23 cellular contexts compared by ENCODE assay signal in genomic region chr1:57300186-57300585, GRCh38.
"Had no signal": no experiment of that assay in that cellular context is flagged by ENCODE, and none has a peak within 500 bp of the region (broad histone marks: within the 10 kb centered on the region; RNA-seq: fewer than 3 reads in every experiment).

No MANE protein-coding gene starts in this region.

- H3K4me1 Mint-ChIP-seq: nephron had no signal

- H3K27me3 ChIP-seq: left lung, neural progenitor cell, right lobe of liver, stomach, thyroid gland, vagina had no signal

- H3K36me3 ChIP-seq: left lung, neural progenitor cell, right lobe of liver, stomach, thyroid gland, vagina had no signal

- H3K36me3 Mint-ChIP-seq: neural progenitor cell; stimulated activated effector memory CD8-positive, alpha-beta T cell treated with anti-CD3 and anti-CD28 coated beads, Interleukin-12 subunit alpha, Interleukin-12 subunit beta, amount 100 ng/mL, for 72 hours had no signal

- DNase-seq: dorsolateral prefrontal cortex; effector CD4-positive, alpha-beta T cell; kidney; left cardiac atrium; left lung; mesenchymal stem cell; midbrain; naive thymus-derived CD4-positive, alpha-beta T cell; right lobe of liver; stimulated activated CD4-positive, alpha-beta T cell treated with anti-CD3 and anti-CD28 coated beads, Interleukin-12 subunit alpha, Interleukin-12 subunit beta, amount 100 ng/mL, for 4 hours; stimulated activated CD4-positive, alpha-beta T cell treated with anti-CD3 and anti-CD28 coated beads, Interleukin-2, amount 100 ng/mL, for 24 hours; stimulated activated CD4-positive, alpha-beta T cell treated with anti-CD3 and anti-CD28 coated beads, Interleukin-4, amount 100 ng/mL, for 24 hours; stimulated activated naive CD4-positive, alpha-beta T cell treated with Interleukin-2 at 50 U/mL for 16 hours; stomach; thyroid gland; trophoblast cell had no signal

- H3K4me3 ChIP-seq: dorsolateral prefrontal cortex, left lung, neural progenitor cell, right lobe of liver, smooth muscle cell, stomach, thyroid gland, vagina had no signal

- H3K4me1 ChIP-seq: left lung, parathyroid adenoma, right lobe of liver, stomach, thyroid gland, vagina had no signal

- H3K27ac ChIP-seq: dorsolateral prefrontal cortex, left lung, neural progenitor cell, parathyroid adenoma, right lobe of liver, stomach, thyroid gland, vagina had no signal

- ATAC-seq: left lung; naive thymus-derived CD4-positive, alpha-beta T cell; right lobe of liver; stimulated activated effector memory CD8-positive, alpha-beta T cell treated with anti-CD3 and anti-CD28 coated beads, Interleukin-12 subunit alpha, Interleukin-12 subunit beta, amount 100 ng/mL, for 72 hours had no signal

- H3K27ac Mint-ChIP-seq: naive thymus-derived CD4-positive, alpha-beta T cell; nephron; neural progenitor cell; progenitor cell of endocrine pancreas; stimulated activated effector memory CD8-positive, alpha-beta T cell treated with anti-CD3 and anti-CD28 coated beads, Interleukin-12 subunit alpha, Interleukin-12 subunit beta, amount 100 ng/mL, for 72 hours had no signal

- H3K4me3 Mint-ChIP-seq: naive thymus-derived CD4-positive, alpha-beta T cell; nephron; neural progenitor cell; stimulated activated effector memory CD8-positive, alpha-beta T cell treated with anti-CD3 and anti-CD28 coated beads, Interleukin-12 subunit alpha, Interleukin-12 subunit beta, amount 100 ng/mL, for 72 hours had no signal

- H3K9me3 Mint-ChIP-seq: nephron, neural progenitor cell had no signal

- H3K9me3 ChIP-seq: left lung, right lobe of liver, stomach, thyroid gland, vagina had no signal
